Comparison of ENCODE assay signal across 8 cellular contexts in genomic region chr1:10474613-10475507, GRCh38. TPM values are rescaled to one million over a fixed set of nuclear protein-coding genes. Genes with fewer than 3 reads are reported as not detected.
DNase-seq lines count a peak whose midpoint lies in the region; ATAC-seq and TF ChIP-seq lines count a peak whose summit lies in the region.

TSS of gene PEX14 (plus strand) at chr1:10474950. CDS start at chr1:10474967, 17 bp downstream.

- peaks cover 10% of the 10 kb centered on the region for H3K36me3 Mint-ChIP-seq in activated CD4-positive, alpha-beta memory T cell treated with anti-CD3 and anti-CD28 coated beads, Interleukin-2, amount 10 ng/mL, durations not matched to agents 7 days and 5 days (ENCODE audit: low read depth)

- CTCF ChIA-PET in BJ (lab: Yijun Ruan, JAX): interaction anchor here (0.5 to 1.2 kb wide), 2 partner anchors 20 to 489 kb away, joined by 3 to 9 read pairs; no protein-coding TSS in a partner anchor
- CTCF ChIA-PET in activated CD4-positive, alpha-beta memory T cell treated with anti-CD3 and anti-CD28 coated beads, Interleukin-2, amount 10 ng/mL, durations not matched to agents 7 days and 5 days (lab: Charles Lee): interaction anchor here (1.0 to 1.3 kb wide), 3 partner anchors 20 to 44 kb away, joined by 3 to 8 read pairs (median 4); partner anchors contain the start of gene CENPS

- intact Hi-C loops in lower lobe of right lung (cut with DNase I): no loop called here

- H3K27ac Mint-ChIP-seq in activated CD4-positive, alpha-beta memory T cell treated with anti-CD3 and anti-CD28 coated beads, Interleukin-2, amount 10 ng/mL, durations not matched to agents 7 days and 5 days: peak within 1 kb of the TSS; percentile 80

- DNase-seq in BJ (ENCODE audit: low read depth): peak; percentile 26
- DNase-seq in GM19240 (ENCODE audit: insufficient read length, low spot score): peak; percentile 76
- peak; percentile 86 for DNase-seq in NCI-H82 treated with DMSO at 0.1 percent for 48 hours (lab: John Stamatoyannopoulos, UW; ENCODE audit: unreplicated experiment)
- peak; percentile 92 for DNase-seq in activated CD4-positive, alpha-beta memory T cell treated with anti-CD3 and anti-CD28 coated beads, Interleukin-2, amount 10 ng/mL, durations not matched to agents 7 days and 5 days
- DNase-seq in effector CD4-positive, alpha-beta T cell: peak; percentile 76
- DNase-seq in lower lobe of right lung: peak; percentile 91
- peak; percentile 51 to 72 (median 62) for DNase-seq in stimulated activated CD4-positive, alpha-beta T cell treated with anti-CD3 and anti-CD28 coated beads, TNF-alpha, amount 100 ng/mL, for 1 hour (ENCODE audit: low read depth in 3 of 3, low spot score in 1 of 3)

- no peaks in the 10 kb centered on the region for H3K27me3 ChIP-seq in BJ (ENCODE audit: control insufficient read depth, insufficient read depth, low read length)
- no peaks in the 10 kb centered on the region for H3K27me3 ChIP-seq in lower lobe of right lung (ENCODE audit: low read depth)

- H3K4me3 Mint-ChIP-seq in activated CD4-positive, alpha-beta memory T cell treated with anti-CD3 and anti-CD28 coated beads, Interleukin-2, amount 10 ng/mL, durations not matched to agents 7 days and 5 days: peak within 1 kb of the TSS; percentile 92

- peak within 1 kb of the TSS; percentile 82 for H3K27ac ChIP-seq in lower lobe of right lung

- TF ChIP-seq CTCF in BJ (IDR thresholded peaks at IDR 0.05; ENCODE audit: insufficient read depth, low read depth, low read length): no peak
- no peak for TF ChIP-seq CTCF in lower lobe of right lung (IDR thresholded peaks at IDR 0.05)

- peaks cover 50% of the 10 kb centered on the region for H3K4me1 Mint-ChIP-seq in activated CD4-positive, alpha-beta memory T cell treated with anti-CD3 and anti-CD28 coated beads, Interleukin-2, amount 10 ng/mL, durations not matched to agents 7 days and 5 days

- no peaks in the 10 kb centered on the region for H3K27me3 Mint-ChIP-seq in activated CD4-positive, alpha-beta memory T cell treated with anti-CD3 and anti-CD28 coated beads, Interleukin-2, amount 10 ng/mL, durations not matched to agents 7 days and 5 days

- no peaks in the 10 kb centered on the region for H3K9me3 Mint-ChIP-seq in activated CD4-positive, alpha-beta memory T cell treated with anti-CD3 and anti-CD28 coated beads, Interleukin-2, amount 10 ng/mL, durations not matched to agents 7 days and 5 days

- ATAC-seq in HG03571 (IDR thresholded peaks at IDR 0.05; ENCODE audit: unreplicated experiment): peak; percentile 59
- ATAC-seq in lower lobe of right lung: peak; percentile 95 to 96

- H3K9me3 ChIP-seq in lower lobe of right lung: no peaks in the 10 kb centered on the region

- POLR2A ChIA-PET in BJ (lab: Charles Lee): interaction anchor here (0.7 kb wide), 1 partner anchor 323 kb away, joined by 9 read pairs; no protein-coding TSS in a partner anchor
- POLR2A ChIA-PET in activated CD4-positive, alpha-beta memory T cell treated with anti-CD3 and anti-CD28 coated beads, Interleukin-2, amount 10 ng/mL, durations not matched to agents 7 days and 5 days (lab: Charles Lee): interaction anchor here (0.7 to 1.5 kb wide), 9 partner anchors 11 to 531 kb away, joined by 3 to 11 read pairs (median 4); partner anchors contain the start of genes CENPS, LZIC, NMNAT1 and PGD

- no peaks in the 10 kb centered on the region for H3K36me3 ChIP-seq in BJ (ENCODE audit: control insufficient read depth, insufficient read depth, low read length)
- H3K36me3 ChIP-seq in lower lobe of right lung: no peaks in the 10 kb centered on the region

- H3K4me1 ChIP-seq in lower lobe of right lung: peaks cover 54% of the 10 kb centered on the region

- peak within 1 kb of the TSS; percentile 74 for H3K4me3 ChIP-seq in BJ (ENCODE audit: low read depth, low read length)
- peak within 1 kb of the TSS; percentile 98 for H3K4me3 ChIP-seq in lower lobe of right lung

RNA-seq across cellular contexts. Expression of gene PEX14, which starts in this region (rescaled TPM):
- 3.3 and 10.1 TPM in 2 replicates for polyA plus RNA-seq in BJ (2011; rRNA removed)
- 4.8 and 5.7 TPM in 2 replicates for polyA minus RNA-seq in BJ (2011; rRNA and poly(A)+ RNA removed)
- total RNA-seq in activated CD4-positive, alpha-beta memory T cell treated with anti-CD3 and anti-CD28 coated beads, Interleukin-2, amount 10 ng/mL, durations not matched to agents 7 days and 5 days: 10 to 100 TPM; 18.9 to 20.1 TPM
- 27.9 TPM for total RNA-seq in lower lobe of right lung

Comparison
In these comparisons a context has a peak if more than half of its experiments do, and no peak if none do; other contexts are left out.
1. Peak in every context shown above with its lines: DNase-seq, ATAC-seq, H3K4me3 ChIP-seq and H3K27ac ChIP-seq.
2. DNase-seq: peak in every context shown above with its lines; median percentile 92 in activated CD4-positive, alpha-beta memory T cell treated with anti-CD3 and anti-CD28 coated beads, Interleukin-2, amount 10 ng/mL, durations not matched to agents 7 days and 5 days; 91 in lower lobe of right lung; 86 in NCI-H82 treated with DMSO at 0.1 percent for 48 hours; 76 in GM19240; 76 in effector CD4-positive, alpha-beta T cell; 62 in stimulated activated CD4-positive, alpha-beta T cell treated with anti-CD3 and anti-CD28 coated beads, TNF-alpha, amount 100 ng/mL, for 1 hour; 26 in BJ.